Comparison of ENCODE assay signal across 9 cellular contexts in the genomic region with DNA sequence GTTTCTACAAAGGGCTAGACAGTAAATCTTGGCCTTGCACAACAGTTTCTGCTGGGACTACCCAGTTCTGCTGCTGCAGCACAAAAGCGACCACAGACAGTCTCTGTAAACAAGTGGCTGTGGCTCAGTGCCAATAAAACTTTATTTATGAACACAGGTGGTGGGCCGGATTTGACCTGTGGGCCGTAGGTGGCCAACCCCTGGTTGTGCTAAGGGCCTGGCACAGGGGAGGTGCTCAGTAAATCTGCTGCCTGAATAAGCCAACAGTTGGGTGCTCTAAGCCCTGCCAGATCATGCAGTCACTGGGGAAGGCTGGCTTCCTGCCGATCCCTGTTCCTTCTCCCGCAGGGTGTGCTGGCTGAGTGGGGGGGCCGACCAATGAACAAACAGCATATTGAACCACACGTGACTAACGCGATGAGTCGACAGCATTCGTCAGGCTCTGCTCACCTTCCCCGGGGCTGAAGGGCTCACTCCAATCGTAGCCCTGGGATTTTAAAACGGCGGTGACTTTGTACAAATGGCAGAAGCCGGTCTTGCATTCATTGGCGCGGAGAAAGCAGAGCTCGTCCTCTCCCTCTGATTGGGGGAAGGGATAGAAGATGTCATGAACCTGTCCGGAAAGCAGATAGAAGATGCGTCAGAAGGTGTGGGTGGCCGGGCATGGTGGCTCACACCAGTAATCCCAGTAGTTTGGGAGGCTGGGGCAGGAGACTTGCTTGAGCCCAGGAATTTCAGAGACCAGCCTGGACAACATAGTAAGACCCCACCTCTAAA. TPM values are rescaled to one million over a fixed set of nuclear protein-coding genes. Genes with fewer than 3 reads are reported as not detected.
DNase-seq lines count a peak whose midpoint lies in the region; ATAC-seq and TF ChIP-seq lines count a peak whose summit lies in the region.
"Had no signal": no experiment of that assay in that cellular context is flagged by ENCODE, and none has a peak within 500 bp of the region (broad histone marks: within the 10 kb centered on the region; RNA-seq: fewer than 3 reads in every experiment).

No MANE protein-coding gene starts in this region.

- ATAC-seq in GM19023 (IDR thresholded peaks at IDR 0.05; ENCODE audit: unreplicated experiment), result no peak

- H3K36me3 ChIP-seq in Peyer's patch, result peaks cover 0 to 93% (median 0%) of the 10 kb centered on the region in 3 donors
- H3K36me3 ChIP-seq in prostate gland, result peaks cover 8 to 19% of the 10 kb centered on the region in 2 donors

- H3K4me1 ChIP-seq in Peyer's patch (no peaks in the 10 kb centered on the region), prostate gland (replicated peaks) (no peaks in the 10 kb centered on the region)

- DNase-seq in DMS 273 (lab: John Stamatoyannopoulos, UW; ENCODE audit: unreplicated experiment), result peak; percentile 83
- peak in 1 of 3 donors; percentile 63 for DNase-seq in Peyer's patch
- DNase-seq in fibroblast of gingiva (ENCODE audit: low read depth), result peak; percentile 92
- DNase-seq in prostate gland (ENCODE audit: low spot score), result peak; percentile 53
- no peak for DNase-seq in LoVo (ENCODE audit: low spot score)
- no peak for DNase-seq in NCI-H524 (lab: John Stamatoyannopoulos, UW)
- no peak for DNase-seq in ecto neural progenitor cell (ENCODE audit: low spot score)
- DNase-seq: NCI-H2227 treated with DMSO at 0.1 percent for 48 hours had no signal

- TF ChIP-seq POLR2A in Peyer's patch (IDR thresholded peaks at IDR 0.05) (no peak), prostate gland (IDR thresholded peaks at IDR 0.05) (no peak)

- 77% methylated on average over 22 of the region's 22 CpGs for whole genome bisulfite sequencing in prostate gland

- H3K27me3 ChIP-seq in Peyer's patch, result no peaks in the 10 kb centered on the region
- no peaks in the 10 kb centered on the region for H3K27me3 ChIP-seq in prostate gland (replicated peaks; ENCODE audit: insufficient read depth)

- no peak overlapping the region for H3K4me3 ChIP-seq in Peyer's patch
- H3K4me3 ChIP-seq in prostate gland, result no peak overlapping the region

- H3K27ac ChIP-seq in Peyer's patch (peak overlapping the region in 3 of 4 donors; percentile 2 to 38 (median 16)), prostate gland (peak overlapping the region; percentile 38 to 64)

- intact Hi-C loops in prostate gland (cut with DNase I), result no loop called here

- no peaks in the 10 kb centered on the region for H3K9me3 ChIP-seq in Peyer's patch
- no peaks in the 10 kb centered on the region for H3K9me3 ChIP-seq in prostate gland

- TF ChIP-seq CTCF in Peyer's patch (IDR thresholded peaks at IDR 0.05) (no peak), prostate gland (IDR thresholded peaks at IDR 0.05) (no peak)

RNA-seq across cellular contexts. Expression of gene MYDGF, which starts 24.3 kb away (rescaled TPM):
- total RNA-seq in Peyer's patch, result 10 to 100 TPM in 3 of 4 donors, 1 to 10 TPM in 1; 9.9 to 45.9 (median 40.3) TPM
- total RNA-seq in prostate gland, result 100 to 1,000 TPM in 1 of 2 donors, 10 to 100 TPM in 1; 70.9 to 116 TPM

RNA-seq across cellular contexts. Expression of gene DPP9, which starts 29.2 kb away (rescaled TPM):
- 100 to 1,000 TPM; 102 to 279 (median 168) TPM for total RNA-seq in Peyer's patch
- 100 to 1,000 TPM in 1 of 2 donors, 10 to 100 TPM in 1; 53.5 to 116 TPM for total RNA-seq in prostate gland

RNA-seq across cellular contexts. Expression of gene TNFAIP8L1, which starts 55.1 kb away (rescaled TPM):
- total RNA-seq in Peyer's patch (10 to 100 TPM in 2 of 4 donors, 1 to 10 TPM in 2; 7.0 to 16.5 (median 11.0) TPM), prostate gland (1 to 10 TPM; 4.0 to 6.2 TPM)

Comparison
In these comparisons a context has a peak if more than half of its experiments do, and no peak if none do; other contexts are left out.
1. DNase-seq: peak in DMS 273 (single experiment), fibroblast of gingiva (single experiment) and prostate gland (single experiment); none in LoVo (single experiment), NCI-H524 (0 of 2) and ecto neural progenitor cell (single experiment).